Comparison of ENCODE assay signal across 8 cellular contexts in genomic region chr7:131302876-131303707, GRCh38. TPM values are rescaled to one million over a fixed set of nuclear protein-coding genes. Genes with fewer than 3 reads are reported as not detected.
DNase-seq lines count a peak whose midpoint lies in the region; ATAC-seq and TF ChIP-seq lines count a peak whose summit lies in the region.

No MANE protein-coding gene starts in this region.

- peak; percentile 37 for DNase-seq in NCI-H2029 (lab: John Stamatoyannopoulos, UW)
- DNase-seq in NCI-H2029 treated with DMSO at 0.1 percent for 48 hours (lab: John Stamatoyannopoulos, UW) = no peak
- DNase-seq in Panc1 (ENCODE audit: low read depth, low spot score) = no peak
- DNase-seq in cardiac fibroblast (ENCODE audit: low read depth in 2 of 2) = peak; percentile 45 to 46
- peak in 1 of 2 donors; percentile 5 for DNase-seq in memory B cell (ENCODE audit: low spot score in 2 of 2)
- DNase-seq in KBM-7 = no peak
- DNase-seq in MG63 = no peak

- TF ChIP-seq CTCF in Panc1 (IDR thresholded peaks at IDR 0.05) (peak; percentile 81), cardiac fibroblast (IDR thresholded peaks at IDR 0.05; ENCODE audit: low read depth, low read length) (peak; percentile 54)

- H3K27me3 ChIP-seq in Panc1 (ENCODE audit: control insufficient read depth, insufficient read depth, low read length) (no peaks in the 10 kb centered on the region), MG63 (no peaks in the 10 kb centered on the region)

- peaks cover 5% of the 10 kb centered on the region; the same call in 1 of the 2 replicates for H3K4me1 ChIP-seq in Panc1 (ENCODE audit: control insufficient read depth, insufficient read depth, low read length)

- POLR2A ChIA-PET in Panc1 (lab: Charles Lee) = interaction anchor here (0.6 kb wide), 1 partner anchor 404 kb away, joined by 3 read pairs; no protein-coding TSS in a partner anchor

- peaks cover 3% of the 10 kb centered on the region for H3K27me3 Mint-ChIP-seq in memory B cell

- H3K4me1 Mint-ChIP-seq in memory B cell = peaks cover 3% of the 10 kb centered on the region

- no TSS peak for BruUV-seq in Panc1 (replicated peaks; lab: Mats Ljungman, UMichigan)

- peak overlapping the region; percentile 25 for H3K27ac Mint-ChIP-seq in memory B cell

- CTCF ChIA-PET in Panc1 (lab: Charles Lee) = interaction anchor here (0.6 to 0.9 kb wide), 3 partner anchors 137 to 646 kb away, joined by 3 to 4 read pairs (median 3); no protein-coding TSS in a partner anchor

- no peak overlapping the region for H3K4me3 Mint-ChIP-seq in memory B cell

- H3K36me3 Mint-ChIP-seq in memory B cell = peaks cover 6% of the 10 kb centered on the region

- peaks cover 8% of the 10 kb centered on the region for H3K9me3 Mint-ChIP-seq in memory B cell

- intact Hi-C loops in Panc1 (cut with micrococcal nuclease; ENCODE audit: unreplicated experiment) = loop anchor here (5.0 kb wide), 2 partner anchors 196 to 231 kb away; no protein-coding TSS in a partner anchor

- H3K9me3 ChIP-seq in Panc1 (ENCODE audit: control insufficient read depth, insufficient read depth, low read depth, low read length) (no peaks in the 10 kb centered on the region), MG63 (no peaks in the 10 kb centered on the region)

- ATAC-seq in Panc1 (peak; percentile 83), memory B cell (ENCODE audit: low read depth) (peak; percentile 49), HG03571 (IDR thresholded peaks at IDR 0.05; ENCODE audit: unreplicated experiment) (no peak)

- H3K4me3 ChIP-seq in Panc1 (ENCODE audit: low read depth in 2 of 2, low read length in 2 of 2) (no peak overlapping the region), cardiac fibroblast (replicated peaks in 1 of 2; ENCODE audit: low read depth in 2 of 2, low read length in 2 of 2) (no peak overlapping the region), MG63 (no peak overlapping the region)

- no peak overlapping the region for H3K27ac ChIP-seq in Panc1 (ENCODE audit: low read length)

- in situ Hi-C loops in Panc1 (cut with HindIII; ENCODE audit: low pct_unique_long_range_greater_than_20kb, low sequenced_read_pairs) = no loop called here
- in situ Hi-C loops in KBM-7 (cut with MboI; ENCODE audit: low pct_unique_long_range_greater_than_20kb, low sequenced_read_pairs) = no loop called here

- H3K36me3 ChIP-seq in Panc1 (ENCODE audit: control insufficient read depth, insufficient read depth, low read length) (no peaks in the 10 kb centered on the region), MG63 (no peaks in the 10 kb centered on the region)

RNA-seq across cellular contexts. Expression of gene MKLN1, which starts 24.6 kb away (rescaled TPM):
- 46.4 TPM for total RNA-seq in Panc1 (2021; ENCODE audit: unreplicated experiment)
- polyA plus RNA-seq in Panc1 (2012; ENCODE audit: insufficient read length) = 17.1 TPM
- 14.9 and 15.1 TPM in 2 replicates for total RNA-seq in MG63 (2014; rRNA removed; shearing (Covaris generic); ENCODE audit: low replicate concordance)

Comparison
In these comparisons a context has a peak if more than half of its experiments do, and no peak if none do; other contexts are left out.
1. DNase-seq: peak in NCI-H2029 (single experiment) and cardiac fibroblast (2 of 2); none in NCI-H2029 treated with DMSO at 0.1 percent for 48 hours (single experiment), Panc1 (single experiment), KBM-7 (single experiment) and MG63 (single experiment).